In the genomic region with DNA sequence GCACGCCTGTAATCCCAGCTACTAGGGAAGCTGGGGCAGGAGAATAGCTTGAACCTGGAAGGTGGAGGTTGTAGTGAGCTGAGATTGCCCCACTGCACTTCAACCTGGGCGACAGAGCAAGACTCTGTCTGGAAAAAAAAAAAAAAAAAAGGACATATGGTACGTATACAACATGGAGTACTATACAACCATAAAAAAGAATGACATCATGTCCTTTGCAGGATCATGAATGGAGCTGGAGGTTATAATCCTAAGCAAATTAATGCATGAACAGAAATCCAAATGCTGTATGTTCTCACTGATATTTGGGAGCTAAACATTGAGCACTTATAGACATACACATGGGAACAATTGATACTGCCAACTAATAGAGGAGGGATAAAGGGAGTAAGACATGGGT, we compare ENCODE assay signal across 27 cellular contexts.
"Had no signal": no experiment of that assay in that cellular context is flagged by ENCODE, and none has a peak within 500 bp of the region (broad histone marks: within the 10 kb centered on the region; RNA-seq: fewer than 3 reads in every experiment).

No MANE protein-coding gene starts in this region.

- H3K27me3 ChIP-seq: stomach, suprapubic skin, testis, thyroid gland, tibial artery, tibial nerve, transverse colon, upper lobe of left lung, upper lobe of right lung, uterus, vagina had no signal

- H3K4me3 ChIP-seq: stomach, suprapubic skin, testis, thoracic aorta, thyroid gland, tibial artery, tibial nerve, transverse colon, upper lobe of left lung, upper lobe of right lung, uterus, vagina had no signal

- FAIRE-seq: urothelium cell line had no signal

- H3K27ac ChIP-seq: stomach, suprapubic skin, testis, thoracic aorta, thyroid gland, tibial artery, tibial nerve, transverse colon, upper lobe of left lung, upper lobe of right lung, uterus, vagina had no signal

- H3K9me3 ChIP-seq: stomach, suprapubic skin, testis, thoracic aorta, thyroid gland, tibial artery, tibial nerve, transverse colon, upper lobe of left lung, upper lobe of right lung, uterus, vagina had no signal

- H3K36me3 ChIP-seq: stomach, suprapubic skin, thoracic aorta, thyroid gland, tibial artery, tibial nerve, transverse colon, upper lobe of left lung, upper lobe of right lung, uterus, vagina had no signal

- ATAC-seq: stimulated activated effector memory CD8-positive, alpha-beta T cell treated with anti-CD3 and anti-CD28 coated beads, Interleukin-12 subunit alpha, Interleukin-12 subunit beta, amount 100 ng/mL, for 72 hours; stimulated activated memory B cell treated with anti-CD40 and anti-IgM and Interleukin-4, amounts not matched to agents 10 μg/mL and 1 μg/mL and 100 μg/mL, for 72 hours; stimulated activated naive B cell treated with anti-CD40 and anti-IgM and Interleukin-4, amounts not matched to agents 10 μg/mL and 1 μg/mL and 100 μg/mL, for 72 hours; stimulated activated naive CD8-positive, alpha-beta T cell treated with anti-CD3 and anti-CD28 coated beads, Interleukin-15, amount 100 ng/mL, for 72 hours; stimulated activated naive CD8-positive, alpha-beta T cell treated with anti-CD3 and anti-CD28 coated beads, Interleukin-15, Interleukin-2, amounts not matched to agents 100 U/mL and 50 U/mL, for 24 hours; upper lobe of right lung had no signal

- H3K4me1 ChIP-seq: stomach, suprapubic skin, testis, thyroid gland, tibial artery, tibial nerve, transverse colon, upper lobe of left lung, upper lobe of right lung, uterus, vagina had no signal

- DNase-seq: stimulated activated CD4-positive, alpha-beta T cell treated with anti-CD3 and anti-CD28 coated beads, Interleukin-2, amount 100 ng/mL, for 48 hours; stimulated activated CD4-positive, alpha-beta T cell treated with anti-CD3 and anti-CD28 coated beads, Interleukin-4, amount 100 ng/mL, for 1 hour; stimulated activated CD4-positive, alpha-beta T cell treated with anti-CD3 and anti-CD28 coated beads, Interleukin-4, amount 100 ng/mL, for 24 hours; stimulated activated CD4-positive, alpha-beta T cell treated with anti-CD3 and anti-CD28 coated beads, Interleukin-4, amount 100 ng/mL, for 4 hours; stimulated activated CD8-positive, alpha-beta memory T cell treated with anti-CD3 and anti-CD28 coated beads, Interleukin-4, amount 100 ng/mL, for 48 hours; stimulated activated naive B cell treated with anti-CD40 and anti-IgM and Interleukin-4, amounts not matched to agents 10 μg/mL and 1 μg/mL and 100 μg/mL, for 72 hours; stimulated activated naive CD4-positive, alpha-beta T cell; stimulated activated naive CD4-positive, alpha-beta T cell treated with Interleukin-2 at 50 U/mL for 16 hours; stimulated activated naive CD8-positive, alpha-beta T cell treated with anti-CD3 and anti-CD28 coated beads, Interleukin-15, amount 100 ng/mL, for 72 hours; stimulated activated naive CD8-positive, alpha-beta T cell treated with anti-CD3 and anti-CD28 coated beads, Interleukin-15, Interleukin-2, amounts not matched to agents 100 U/mL and 50 U/mL, for 24 hours; stomach; substantia nigra; testis; thyroid gland; tibial artery; transverse colon; trophoblast cell; upper lobe of left lung; upper lobe of right lung; uterus had no signal
